Comparison of ENCODE assay signal across 25 cellular contexts in genomic region chr7:44390701-44391100, GRCh38.
DNase-seq lines count a peak whose midpoint lies in the region; ATAC-seq and TF ChIP-seq lines count a peak whose summit lies in the region.
"Had no signal": no experiment of that assay in that cellular context is flagged by ENCODE, and none has a peak within 500 bp of the region (broad histone marks: within the 10 kb centered on the region; RNA-seq: fewer than 3 reads in every experiment).

No MANE protein-coding gene starts in this region.

- H3K27ac ChIP-seq in right atrium auricular region (no peak overlapping the region), stomach (no peak overlapping the region)
- H3K27ac ChIP-seq: gastroesophageal sphincter, GM23248, ovary, upper lobe of left lung had no signal

- 85 to 97% (median 89%) methylated on average over 2 of the region's 2 CpGs for WGBS in stomach, 5 donors

- ATAC-seq in left ventricle myocardium superior = no peak
- ATAC-seq: gastroesophageal sphincter; stimulated activated effector memory CD8-positive, alpha-beta T cell treated with anti-CD3 and anti-CD28 coated beads, Interleukin-12 subunit alpha, Interleukin-12 subunit beta, amount 100 ng/mL, for 72 hours; T-cell had no signal

- TF ChIP-seq CTCF in right atrium auricular region (IDR thresholded peaks at IDR 0.05) (no peak), stomach (IDR thresholded peaks at IDR 0.05) (no peak), GM13976 (IDR thresholded peaks at IDR 0.05; ENCODE audit: borderline replicate concordance, control extremely low read depth, extremely low read depth, insufficient read depth, missing control alignments) (no peak)

- H3K27me3 ChIP-seq in right atrium auricular region (no peaks in the 10 kb centered on the region), stomach (no peaks in the 10 kb centered on the region)
- H3K27me3 ChIP-seq: gastroesophageal sphincter, ovary, upper lobe of left lung had no signal

- H3K4me1 ChIP-seq in right atrium auricular region (peaks cover 0 to under 1% of the 10 kb centered on the region in 2 donors), stomach (no peaks in the 10 kb centered on the region)
- H3K4me1 ChIP-seq: Caco-2, gastroesophageal sphincter, upper lobe of left lung had no signal

- in situ Hi-C loops in GM13976 (cut with MboI; ENCODE audit: low sequenced_read_pairs, unreplicated experiment) = no loop called here

- peaks cover 55% of the 10 kb centered on the region for H3K36me3 ChIP-seq in right atrium auricular region
- H3K36me3 ChIP-seq in stomach = peaks cover 56 to 95% (median 89%) of the 10 kb centered on the region in 4 donors
- H3K36me3 ChIP-seq: ovary had no signal

- H3K4me3 ChIP-seq in right atrium auricular region = no peak overlapping the region
- no peak overlapping the region for H3K4me3 ChIP-seq in stomach
- H3K4me3 ChIP-seq: gastroesophageal sphincter, GM23248, ovary, upper lobe of left lung had no signal

- TF ChIP-seq POLR2A in stomach (IDR thresholded peaks at IDR 0.05) = no peak

- intact Hi-C loops in left ventricle myocardium superior (cut with micrococcal nuclease) (no loop called here), stomach (cut with DNase I; ENCODE audit: low total_unique reads) (no loop called here)

- DNase-seq in NCI-H1092 treated with DMSO at 0.1 percent for 48 hours (lab: John Stamatoyannopoulos, UW) (peak; percentile 19), NCI-H1092 (lab: John Stamatoyannopoulos, UW) (no peak), right atrium auricular region (ENCODE audit: low spot score) (peak; percentile 48), left ventricle myocardium superior (no peak), ecto neural progenitor cell (ENCODE audit: low spot score) (peak; percentile 19), stomach (peak; percentile 11), GM13976 (ENCODE audit: low spot score) (no peak), EL (no peak)
- DNase-seq: 8988T; activated CD4-positive, alpha-beta T cell treated with anti-CD3 and anti-CD28 coated beads, Interleukin-2, amount 10 ng/mL, durations not matched to agents 24 days and 14 days; activated naive CD4-positive, alpha-beta T cell treated with anti-CD3 and anti-CD28 coated beads for 36 hours; C1 segment of cervical spinal cord; Caco-2; cerebellar nuclear complex; DND-41; GM23248; MV-4-11; NCI-H187; NCI-H446; NK-92 treated with Interleukin-12 subunit alpha and Interleukin-12 subunit beta, amount 100 ng/mL, for 24 hours; ovary; T-cell; upper lobe of left lung had no signal

- H3K9me3 ChIP-seq in right atrium auricular region (no peaks in the 10 kb centered on the region), stomach (no peaks in the 10 kb centered on the region)
- H3K9me3 ChIP-seq: Caco-2, gastroesophageal sphincter, ovary, upper lobe of left lung had no signal

- no peak for TF ChIP-seq EP300 in stomach (IDR thresholded peaks at IDR 0.05)

Comparison
In these comparisons a context has a peak if more than half of its experiments do, and no peak if none do; other contexts are left out.
1. DNase-seq: peak in NCI-H1092 treated with DMSO at 0.1 percent for 48 hours (single experiment), right atrium auricular region (single experiment), ecto neural progenitor cell (single experiment) and stomach (single experiment); none in NCI-H1092 (single experiment), left ventricle myocardium superior (single experiment), GM13976 (single experiment) and EL (single experiment).